In genomic region chr22:17921871-17922821, GRCh38 we compare ENCODE assay signal across 11 cellular contexts.
DNase-seq lines count a peak whose midpoint lies in the region; ATAC-seq and TF ChIP-seq lines count a peak whose summit lies in the region.
"Had no signal": no experiment of that assay in that cellular context is flagged by ENCODE, and none has a peak within 500 bp of the region (broad histone marks: within the 10 kb centered on the region; RNA-seq: fewer than 3 reads in every experiment).

No MANE protein-coding gene starts in this region.

- H3K79me2 ChIP-seq in parathyroid adenoma = peaks cover 37% of the 10 kb centered on the region

- no peaks in the 10 kb centered on the region for H3K27me3 Mint-ChIP-seq in Calu3 (ENCODE audit: unreplicated experiment)
- H3K27me3 Mint-ChIP-seq: activated naive CD8-positive, alpha-beta T cell had no signal

- ATAC-seq in left ventricle myocardium superior (peak; percentile 51), HG03135 (IDR thresholded peaks at IDR 0.05; ENCODE audit: unreplicated experiment) (no peak), HG02588 (IDR thresholded peaks at IDR 0.05; ENCODE audit: unreplicated experiment) (no peak), HG02678 (IDR thresholded peaks at IDR 0.05; ENCODE audit: unreplicated experiment) (no peak)
- ATAC-seq: CD8-positive, alpha-beta T cell had no signal

- no peak overlapping the region for H2AFZ ChIP-seq in parathyroid adenoma

- H3K4me3 ChIP-seq in adipocyte (ENCODE audit: low read length) = peak overlapping the region; percentile 30
- H3K4me3 ChIP-seq in parathyroid adenoma (ENCODE audit: low read depth, low read length) = no peak overlapping the region

- no TSS peak for BruUV-seq in Calu3 (replicated peaks; lab: Mats Ljungman, UMichigan)

- peak overlapping the region; percentile 17 for H3K4me3 Mint-ChIP-seq in Calu3 (ENCODE audit: low read depth, unreplicated experiment)
- H3K4me3 Mint-ChIP-seq: activated naive CD8-positive, alpha-beta T cell; CD8-positive, alpha-beta T cell had no signal

- H3K27me3 ChIP-seq in adipocyte (replicated peaks; ENCODE audit: control insufficient read depth, insufficient read depth, low read length) = no peaks in the 10 kb centered on the region
- H3K27me3 ChIP-seq in parathyroid adenoma (ENCODE audit: control insufficient read depth, insufficient read depth, low read length) = no peaks in the 10 kb centered on the region

- intact Hi-C loops in Calu3 (cut with micrococcal nuclease; ENCODE audit: unreplicated experiment) = loop anchor here (5.0 kb wide), 1 partner anchor 155 kb away; the partner anchor contains the start of gene PEX26
- intact Hi-C loops in left ventricle myocardium superior (cut with micrococcal nuclease) = no loop called here

- H3K4me1 Mint-ChIP-seq in Calu3 (ENCODE audit: low read depth, unreplicated experiment) = peaks cover 54% of the 10 kb centered on the region

- no peaks in the 10 kb centered on the region for H3K9me3 Mint-ChIP-seq in Calu3 (ENCODE audit: low read depth, unreplicated experiment)
- H3K9me3 Mint-ChIP-seq: CD8-positive, alpha-beta T cell had no signal

- H3K4me2 ChIP-seq in parathyroid adenoma (ENCODE audit: low read length) = peak overlapping the region; percentile 63

- H3K27ac ChIP-seq in parathyroid adenoma = peak overlapping the region; percentile 89

- H3K9ac ChIP-seq in adipocyte (ENCODE audit: low read length) (no peak overlapping the region), parathyroid adenoma (no peak overlapping the region)

- TF ChIP-seq CTCF in Calu3 (IDR thresholded peaks at IDR 0.05; ENCODE audit: unreplicated experiment) (no peak), parathyroid adenoma (IDR thresholded peaks at IDR 0.05) (no peak)

- H3K36me3 Mint-ChIP-seq in Calu3 (ENCODE audit: insufficient read depth, unreplicated experiment) = no peaks in the 10 kb centered on the region
- H3K36me3 Mint-ChIP-seq: activated naive CD8-positive, alpha-beta T cell; CD8-positive, alpha-beta T cell had no signal

- no peaks in the 10 kb centered on the region for H3K9me3 ChIP-seq in adipocyte (ENCODE audit: control insufficient read depth, low read length)
- H3K9me3 ChIP-seq in parathyroid adenoma (ENCODE audit: control insufficient read depth, low read length) = no peaks in the 10 kb centered on the region

- H3K27ac Mint-ChIP-seq in Calu3 (ENCODE audit: unreplicated experiment) = peak overlapping the region; percentile 18
- H3K27ac Mint-ChIP-seq: activated naive CD8-positive, alpha-beta T cell; CD8-positive, alpha-beta T cell had no signal

- H3K4me1 ChIP-seq in adipocyte (ENCODE audit: control insufficient read depth, insufficient read depth, low read length) (peaks cover 31% of the 10 kb centered on the region), parathyroid adenoma (peaks cover 49% of the 10 kb centered on the region)

- CTCF ChIA-PET in Calu3 (lab: Charles Lee) = interaction anchor here (0.7 to 2.2 kb wide), 3 partner anchors 17 to 155 kb away, joined by 3 to 10 read pairs (median 4); partner anchors contain the start of gene PEX26

- no peaks in the 10 kb centered on the region for H3K36me3 ChIP-seq in adipocyte (ENCODE audit: control insufficient read depth, insufficient read depth, low read length, severe bottlenecking)
- H3K36me3 ChIP-seq in parathyroid adenoma (ENCODE audit: control insufficient read depth, insufficient read depth, low read length) = no peaks in the 10 kb centered on the region

- DNase-seq in Calu3 = no peak
- no peak for DNase-seq in adipocyte (ENCODE audit: low read depth)
- peak; percentile 68 for DNase-seq in left ventricle myocardium superior
- no peak for DNase-seq in NCI-H446 (lab: John Stamatoyannopoulos, UW)
- DNase-seq: CD8-positive, alpha-beta T cell; NCI-H748 treated with DMSO at 0.1 percent for 48 hours had no signal
